16 cellular contexts compared by ENCODE assay signal in genomic region chr6:89954721-89955148, GRCh38.
DNase-seq lines count a peak whose midpoint lies in the region; ATAC-seq and TF ChIP-seq lines count a peak whose summit lies in the region.
"Had no signal": no experiment of that assay in that cellular context is flagged by ENCODE, and none has a peak within 500 bp of the region (broad histone marks: within the 10 kb centered on the region; RNA-seq: fewer than 3 reads in every experiment).

No MANE protein-coding gene starts in this region.

- H3K4me1 Mint-ChIP-seq in activated CD4-positive, alpha-beta T cell treated with anti-CD3 and anti-CD28 coated beads, Interleukin-2, amount 10 ng/mL, durations not matched to agents 24 days and 14 days = peaks cover 68% of the 10 kb centered on the region
- peaks cover 81% of the 10 kb centered on the region for H3K4me1 Mint-ChIP-seq in activated naive CD8-positive, alpha-beta T cell treated with anti-CD3 and anti-CD28 coated beads for 36 hours
- peaks cover 50 to 51% of the 10 kb centered on the region in 2 donors for H3K4me1 Mint-ChIP-seq in natural killer cell treated with Interleukin-12 subunit alpha and Interleukin-12 subunit beta and Interleukin-15 and Interleukin-18, amount 100 ng/mL, for 72 hours (ENCODE audit: low read depth in 2 of 2)

- H3K9me3 ChIP-seq in MM.1S (replicated peaks; ENCODE audit: insufficient read depth, low read length) = no peaks in the 10 kb centered on the region
- H3K9me3 ChIP-seq: Caco-2, Peyer's patch had no signal

- no peaks in the 10 kb centered on the region for H3K27me3 Mint-ChIP-seq in activated CD4-positive, alpha-beta T cell treated with anti-CD3 and anti-CD28 coated beads, Interleukin-2, amount 10 ng/mL, durations not matched to agents 24 days and 14 days
- no peaks in the 10 kb centered on the region for H3K27me3 Mint-ChIP-seq in activated naive CD8-positive, alpha-beta T cell treated with anti-CD3 and anti-CD28 coated beads for 36 hours
- no peaks in the 10 kb centered on the region for H3K27me3 Mint-ChIP-seq in natural killer cell treated with Interleukin-12 subunit alpha and Interleukin-12 subunit beta and Interleukin-15 and Interleukin-18, amount 100 ng/mL, for 72 hours

- no peak overlapping the region for H2AFZ ChIP-seq in MM.1S (ENCODE audit: low read length)

- H3K4me3 ChIP-seq in MM.1S (ENCODE audit: low read length) = peak overlapping the region; percentile 5; the same call in 1 of the 2 replicates
- H3K4me3 ChIP-seq: K562, Peyer's patch, skin epidermis had no signal

- intact Hi-C loops in activated CD4-positive, alpha-beta T cell treated with anti-CD3 and anti-CD28 coated beads, Interleukin-2, amount 10 ng/mL, durations not matched to agents 24 days and 14 days (cut with micrococcal nuclease) = loop anchor here (1.0 to 5.0 kb wide), 3 partner anchors 11 to 71 kb away; no protein-coding TSS in a partner anchor

- peak; percentile 44 to 74 for ATAC-seq in natural killer cell treated with Interleukin-12 subunit alpha and Interleukin-12 subunit beta and Interleukin-15 and Interleukin-18, amount 100 ng/mL, for 72 hours
- ATAC-seq in HG02981 (IDR thresholded peaks at IDR 0.05; ENCODE audit: unreplicated experiment) (no peak), GM18498 (IDR thresholded peaks at IDR 0.05; ENCODE audit: unreplicated experiment) (no peak), GM21423 (IDR thresholded peaks at IDR 0.05; ENCODE audit: unreplicated experiment) (no peak)
- ATAC-seq: foreskin keratinocyte, K562 had no signal

- no peaks in the 10 kb centered on the region for H3K36me3 ChIP-seq in MM.1S (replicated peaks; ENCODE audit: insufficient read depth, low read length)
- H3K36me3 ChIP-seq: Peyer's patch had no signal

- peaks cover 42% of the 10 kb centered on the region for H3K4me1 ChIP-seq in MM.1S (ENCODE audit: low read length)
- H3K4me1 ChIP-seq: Caco-2, Peyer's patch had no signal

- H3F3A ChIP-seq in MM.1S (ENCODE audit: insufficient read depth, low read length) = peaks cover 11% of the 10 kb centered on the region

- no peaks in the 10 kb centered on the region for H3K9me2 ChIP-seq in MM.1S (replicated peaks; ENCODE audit: insufficient read depth, low read length)

- peak overlapping the region; percentile 82 for H3K27ac Mint-ChIP-seq in activated CD4-positive, alpha-beta T cell treated with anti-CD3 and anti-CD28 coated beads, Interleukin-2, amount 10 ng/mL, durations not matched to agents 24 days and 14 days
- peak overlapping the region; percentile 82 for H3K27ac Mint-ChIP-seq in activated naive CD8-positive, alpha-beta T cell treated with anti-CD3 and anti-CD28 coated beads for 36 hours
- peak overlapping the region in 1 of 2 donors; percentile 9 for H3K27ac Mint-ChIP-seq in natural killer cell treated with Interleukin-12 subunit alpha and Interleukin-12 subunit beta and Interleukin-15 and Interleukin-18, amount 100 ng/mL, for 72 hours

- no peaks in the 10 kb centered on the region for H3K9me3 Mint-ChIP-seq in activated CD4-positive, alpha-beta T cell treated with anti-CD3 and anti-CD28 coated beads, Interleukin-2, amount 10 ng/mL, durations not matched to agents 24 days and 14 days
- no peaks in the 10 kb centered on the region for H3K9me3 Mint-ChIP-seq in activated naive CD8-positive, alpha-beta T cell treated with anti-CD3 and anti-CD28 coated beads for 36 hours
- H3K9me3 Mint-ChIP-seq in natural killer cell treated with Interleukin-12 subunit alpha and Interleukin-12 subunit beta and Interleukin-15 and Interleukin-18, amount 100 ng/mL, for 72 hours = no peaks in the 10 kb centered on the region

- no peak for TF ChIP-seq CTCF in MM.1S (IDR thresholded peaks at IDR 0.05; ENCODE audit: low read length)

- H3K9ac ChIP-seq in MM.1S (ENCODE audit: low read length) = peak overlapping the region; percentile 32

- H3K27ac ChIP-seq in MM.1S (ENCODE audit: low read length) = peak overlapping the region; percentile 77
- H3K27ac ChIP-seq: foreskin keratinocyte, Peyer's patch, skin epidermis had no signal

- peak overlapping the region; percentile 62 for H3K4me3 Mint-ChIP-seq in activated CD4-positive, alpha-beta T cell treated with anti-CD3 and anti-CD28 coated beads, Interleukin-2, amount 10 ng/mL, durations not matched to agents 24 days and 14 days
- H3K4me3 Mint-ChIP-seq in activated naive CD8-positive, alpha-beta T cell treated with anti-CD3 and anti-CD28 coated beads for 36 hours = peak overlapping the region; percentile 15
- H3K4me3 Mint-ChIP-seq in natural killer cell treated with Interleukin-12 subunit alpha and Interleukin-12 subunit beta and Interleukin-15 and Interleukin-18, amount 100 ng/mL, for 72 hours = peak overlapping the region; percentile 73

- H3K27me3 ChIP-seq in MM.1S (replicated peaks; ENCODE audit: insufficient read depth, low read length) = no peaks in the 10 kb centered on the region
- H3K27me3 ChIP-seq: foreskin keratinocyte, Peyer's patch had no signal

- H3K79me2 ChIP-seq in MM.1S (ENCODE audit: low read length) = no peaks in the 10 kb centered on the region

- peak; percentile 73 for DNase-seq in activated CD4-positive, alpha-beta T cell treated with anti-CD3 and anti-CD28 coated beads, Interleukin-2, amount 10 ng/mL, durations not matched to agents 24 days and 14 days
- DNase-seq in activated CD4-positive, alpha-beta T cell treated with anti-CD3 and anti-CD28 coated beads for 1 hour = no peak
- DNase-seq in MM.1S = peak; percentile 72
- no peak for DNase-seq in activated naive CD8-positive, alpha-beta T cell treated with anti-CD3 and anti-CD28 coated beads for 36 hours
- no peak for DNase-seq in natural killer cell treated with Interleukin-12 subunit alpha and Interleukin-12 subunit beta and Interleukin-15 and Interleukin-18, amount 100 ng/mL, for 72 hours (ENCODE audit: low spot score)
- DNase-seq: Caco-2, foreskin keratinocyte, NCI-H1417 treated with DMSO at 0.1 percent for 48 hours, NCI-H524, occipital lobe, Peyer's patch had no signal

- peak overlapping the region; percentile 71 for H3K4me2 ChIP-seq in MM.1S (ENCODE audit: low read depth, low read length)

- H4K20me1 ChIP-seq in MM.1S (ENCODE audit: insufficient read depth, low read length) = no peaks in the 10 kb centered on the region

- peaks cover 64% of the 10 kb centered on the region for H3K36me3 Mint-ChIP-seq in activated CD4-positive, alpha-beta T cell treated with anti-CD3 and anti-CD28 coated beads, Interleukin-2, amount 10 ng/mL, durations not matched to agents 24 days and 14 days (ENCODE audit: low read depth)
- peaks cover 74% of the 10 kb centered on the region for H3K36me3 Mint-ChIP-seq in activated naive CD8-positive, alpha-beta T cell treated with anti-CD3 and anti-CD28 coated beads for 36 hours
- H3K36me3 Mint-ChIP-seq in natural killer cell treated with Interleukin-12 subunit alpha and Interleukin-12 subunit beta and Interleukin-15 and Interleukin-18, amount 100 ng/mL, for 72 hours = peaks cover 4% of the 10 kb centered on the region

Comparison
In these comparisons a context has a peak if more than half of its experiments do, and no peak if none do; other contexts are left out.
1. DNase-seq: peak in activated CD4-positive, alpha-beta T cell treated with anti-CD3 and anti-CD28 coated beads, Interleukin-2, amount 10 ng/mL, durations not matched to agents 24 days and 14 days (single experiment) and MM.1S (single experiment); none in activated CD4-positive, alpha-beta T cell treated with anti-CD3 and anti-CD28 coated beads for 1 hour (single experiment), activated naive CD8-positive, alpha-beta T cell treated with anti-CD3 and anti-CD28 coated beads for 36 hours (single experiment) and natural killer cell treated with Interleukin-12 subunit alpha and Interleukin-12 subunit beta and Interleukin-15 and Interleukin-18, amount 100 ng/mL, for 72 hours (single experiment).
2. H3K4me3 Mint-ChIP-seq: peak in every context shown above with its lines; median percentile 73 in natural killer cell treated with Interleukin-12 subunit alpha and Interleukin-12 subunit beta and Interleukin-15 and Interleukin-18, amount 100 ng/mL, for 72 hours; 62 in activated CD4-positive, alpha-beta T cell treated with anti-CD3 and anti-CD28 coated beads, Interleukin-2, amount 10 ng/mL, durations not matched to agents 24 days and 14 days; 15 in activated naive CD8-positive, alpha-beta T cell treated with anti-CD3 and anti-CD28 coated beads for 36 hours.
3. ATAC-seq: peak in natural killer cell treated with Interleukin-12 subunit alpha and Interleukin-12 subunit beta and Interleukin-15 and Interleukin-18, amount 100 ng/mL, for 72 hours (2 of 2); none in HG02981 (single experiment), GM18498 (single experiment) and GM21423 (single experiment).